Comparison of ENCODE assay signal across 7 cellular contexts in the genomic region with DNA sequence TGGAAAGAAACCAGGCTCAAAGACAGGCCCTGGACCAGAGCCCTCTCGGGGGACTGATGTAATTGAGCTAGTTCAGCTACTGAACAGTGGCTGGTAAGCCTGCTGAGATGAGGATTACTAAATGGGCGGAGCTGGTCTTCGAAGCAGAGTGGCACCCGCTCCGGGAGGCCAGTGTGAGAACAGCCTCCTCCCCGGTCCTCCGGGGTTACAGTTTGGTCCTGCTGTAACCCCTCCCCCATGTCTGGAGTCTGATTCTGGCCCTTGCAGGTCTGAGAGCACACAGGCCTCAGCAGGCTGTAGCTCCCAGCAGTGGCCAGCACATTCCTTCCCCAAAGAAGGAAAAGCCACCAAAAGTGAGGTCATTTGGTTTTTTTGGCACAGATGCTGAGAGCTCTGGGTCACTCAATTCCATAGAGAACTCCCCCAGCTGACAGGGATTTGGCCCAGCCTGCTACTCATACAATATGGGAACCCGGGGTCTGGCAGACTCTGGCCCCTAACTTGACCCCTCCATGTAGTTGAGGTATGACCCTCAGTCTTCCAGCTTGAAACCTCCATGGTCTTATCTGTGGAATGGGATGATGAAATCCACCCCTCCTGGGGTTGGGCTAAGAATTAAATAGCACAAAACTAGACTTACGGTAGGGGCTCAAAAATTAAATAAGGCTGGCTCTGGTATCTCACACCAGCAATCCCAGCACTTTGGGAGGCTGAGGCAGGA. TPM values are rescaled to one million over a fixed set of nuclear protein-coding genes. Genes with fewer than 3 reads are reported as not detected.
DNase-seq lines count a peak whose midpoint lies in the region; ATAC-seq, FAIRE-seq and TF ChIP-seq lines count a peak whose summit lies in the region.

No MANE protein-coding gene starts in this region.

- no peak for TF ChIP-seq CTCF in brain microvascular endothelial cell (IDR thresholded peaks at IDR 0.05; ENCODE audit: low read depth, low read length, missing control alignments)

- no peaks in the 10 kb centered on the region for H3K9me3 Mint-ChIP-seq in stimulated activated effector memory CD8-positive, alpha-beta T cell treated with anti-CD3 and anti-CD28 coated beads, Interleukin-12 subunit alpha, Interleukin-12 subunit beta, amount 100 ng/mL, for 72 hours

- DNase-seq in HuH-7 (ENCODE audit: low spot score) (peak; percentile 51), brain microvascular endothelial cell (peak; percentile 99), left colon (peak; percentile 64 to 82), NAMALWA (ENCODE audit: low spot score) (no peak), GM19239 (ENCODE audit: insufficient read length, low spot score) (no peak)
- DNase-seq in stimulated activated effector memory CD8-positive, alpha-beta T cell treated with anti-CD3 and anti-CD28 coated beads, Interleukin-12 subunit alpha, Interleukin-12 subunit beta, amount 100 ng/mL, for 72 hours (ENCODE audit: low spot score in 2 of 2): no peak

- no peaks in the 10 kb centered on the region for H3K27me3 ChIP-seq in brain microvascular endothelial cell (replicated peaks)

- no peak overlapping the region for H3K4me3 Mint-ChIP-seq in stimulated activated effector memory CD8-positive, alpha-beta T cell treated with anti-CD3 and anti-CD28 coated beads, Interleukin-12 subunit alpha, Interleukin-12 subunit beta, amount 100 ng/mL, for 72 hours

- H3K27ac ChIP-seq in brain microvascular endothelial cell (peak overlapping the region; percentile 90), temporal lobe (ENCODE audit: low read depth, low read length) (peak overlapping the region; percentile 19)

- no peak for FAIRE-seq in GM19239 (lab: Jason Lieb, UNC)

- peak; percentile 40 for ATAC-seq in left colon
- no peak for ATAC-seq in stimulated activated effector memory CD8-positive, alpha-beta T cell treated with anti-CD3 and anti-CD28 coated beads, Interleukin-12 subunit alpha, Interleukin-12 subunit beta, amount 100 ng/mL, for 72 hours

- in situ Hi-C loops in brain microvascular endothelial cell (cut with HindIII; ENCODE audit: low pct_ligation_motif_present, low sequenced_read_pairs): no loop called here

- H3K4me3 ChIP-seq in brain microvascular endothelial cell (ENCODE audit: low read depth, low read length): no peak overlapping the region

- peaks cover 3% of the 10 kb centered on the region for H3K4me1 Mint-ChIP-seq in stimulated activated effector memory CD8-positive, alpha-beta T cell treated with anti-CD3 and anti-CD28 coated beads, Interleukin-12 subunit alpha, Interleukin-12 subunit beta, amount 100 ng/mL, for 72 hours

- no peaks in the 10 kb centered on the region for H3K36me3 Mint-ChIP-seq in stimulated activated effector memory CD8-positive, alpha-beta T cell treated with anti-CD3 and anti-CD28 coated beads, Interleukin-12 subunit alpha, Interleukin-12 subunit beta, amount 100 ng/mL, for 72 hours

- H3K36me3 ChIP-seq in brain microvascular endothelial cell (replicated peaks): peaks cover 26% of the 10 kb centered on the region

- intact Hi-C loops in left colon (cut with DNase I, micrococcal nuclease): no loop called here

- no peak overlapping the region for H3K27ac Mint-ChIP-seq in stimulated activated effector memory CD8-positive, alpha-beta T cell treated with anti-CD3 and anti-CD28 coated beads, Interleukin-12 subunit alpha, Interleukin-12 subunit beta, amount 100 ng/mL, for 72 hours

RNA-seq across cellular contexts. Expression of gene ACTN1, which starts 39.0 kb away (rescaled TPM):
- total RNA-seq in left colon: 100 to 1,000 TPM in 1 of 2 donors, 10 to 100 TPM in 1; 89.9 to 132 TPM
- 21.4 TPM for total RNA-seq in temporal lobe

Comparison
In these comparisons a context has a peak if more than half of its experiments do, and no peak if none do; other contexts are left out.
1. DNase-seq: peak in HuH-7 (single experiment), brain microvascular endothelial cell (single experiment) and left colon (2 of 2); none in NAMALWA (single experiment), stimulated activated effector memory CD8-positive, alpha-beta T cell treated with anti-CD3 and anti-CD28 coated beads, Interleukin-12 subunit alpha, Interleukin-12 subunit beta, amount 100 ng/mL, for 72 hours (0 of 2) and GM19239 (single experiment).